Comparison of ENCODE assay signal across 13 cellular contexts in genomic region chr10:48885376-48885775, GRCh38. TPM values are rescaled to one million over a fixed set of nuclear protein-coding genes. Genes with fewer than 3 reads are reported as not detected.
A peak's percentile ranks its signal among the peaks of the same experiment; 100 is the strongest.
DNase-seq lines count a peak whose midpoint lies in the region; ATAC-seq and TF ChIP-seq lines count a peak whose summit lies in the region.
"Had no signal": no experiment of that assay in that cellular context is flagged by ENCODE, and none has a peak within 500 bp of the region (broad histone marks: within the 10 kb centered on the region; RNA-seq: fewer than 3 reads in every experiment).

No MANE protein-coding gene starts in this region.

- no peak overlapping the region for H3K4me3 Mint-ChIP-seq in neural crest cell
- H3K4me3 Mint-ChIP-seq: activated T-cell treated with anti-CD3 and anti-CD28 coated beads, Interleukin-2, amount 50 U/mL, for 72 hours had no signal

- no peak overlapping the region for H3K4me3 ChIP-seq in choroid plexus epithelial cell (ENCODE audit: low read depth, low read length)
- H3K4me3 ChIP-seq: skin epidermis, tibial artery had no signal

- H3K27ac Mint-ChIP-seq in neural crest cell (ENCODE audit: unreplicated experiment) = no peak overlapping the region
- H3K27ac Mint-ChIP-seq: activated T-cell treated with anti-CD3 and anti-CD28 coated beads, Interleukin-2, amount 50 U/mL, for 72 hours had no signal

- peak; percentile 53 for TF ChIP-seq CTCF in choroid plexus epithelial cell (conservative IDR thresholded peaks at IDR 0.05; ENCODE audit: low read depth, low read length)
- peak; percentile 64 for TF ChIP-seq CTCF in neural crest cell (conservative IDR thresholded peaks at IDR 0.05)

- no peak for ATAC-seq in HG02610 (IDR thresholded peaks at IDR 0.05; ENCODE audit: unreplicated experiment)
- ATAC-seq: activated T-cell treated with anti-CD3 and anti-CD28 coated beads, Interleukin-2, amount 50 U/mL, for 72 hours; Panc1 had no signal

- peak; percentile 58 for DNase-seq in DMS53 (lab: John Stamatoyannopoulos, UW)
- DNase-seq in DMS53 treated with DMSO at 0.1 percent for 48 hours (lab: John Stamatoyannopoulos, UW; ENCODE audit: unreplicated experiment) = no peak
- peak; percentile 5 for DNase-seq in LoVo (ENCODE audit: low spot score)
- peak; percentile 39 for DNase-seq in choroid plexus epithelial cell (ENCODE audit: low read depth)
- peak; percentile 12 for DNase-seq in neural crest cell (ENCODE audit: low read depth, low spot score)
- no peak for DNase-seq in medulla oblongata (ENCODE audit: extremely low spot score)
- no peak for DNase-seq in middle frontal gyrus (ENCODE audit: extremely low spot score, low spot score)
- DNase-seq: foreskin fibroblast, tibial artery had no signal

- H3K9me3 Mint-ChIP-seq in neural crest cell = no peaks in the 10 kb centered on the region
- H3K9me3 Mint-ChIP-seq: activated T-cell treated with anti-CD3 and anti-CD28 coated beads, Interleukin-2, amount 50 U/mL, for 72 hours had no signal

- H3K36me3 Mint-ChIP-seq in neural crest cell (ENCODE audit: low read depth) = no peaks in the 10 kb centered on the region

- H3K27me3 Mint-ChIP-seq in neural crest cell (ENCODE audit: low read depth) = peaks cover 6% of the 10 kb centered on the region

- no peaks in the 10 kb centered on the region for H3K4me1 Mint-ChIP-seq in neural crest cell

RNA-seq across cellular contexts. Expression of gene LRRC18, which starts 54.3 kb away (rescaled TPM):
- not detected in 2 replicates for total RNA-seq in neural crest cell
- total RNA-seq: activated T-cell treated with anti-CD3 and anti-CD28 coated beads, Interleukin-2, amount 50 U/mL, for 72 hours had no signal

Comparison
In these comparisons a context has a peak if more than half of its experiments do, and no peak if none do; other contexts are left out.
1. DNase-seq: peak in DMS53 (single experiment), LoVo (single experiment), choroid plexus epithelial cell (single experiment) and neural crest cell (single experiment); none in DMS53 treated with DMSO at 0.1 percent for 48 hours (single experiment), medulla oblongata (single experiment) and middle frontal gyrus (single experiment).